ENCODE assay signal across 1 cellular context in genomic region chr22:36335621-36336020, GRCh38.
TF ChIP-seq lines count a peak whose summit lies in the region.

No MANE protein-coding gene starts in this region.

TF ChIP-seq in HCT116, 20 proteins besides CTCF, POLR2A, EP300 and RAD21 (continued from another document):
- TF ChIP-seq ZBTB33 (IDR thresholded peaks at IDR 0.05; ENCODE audit: extremely low read depth, insufficient replicate concordance, low read length) (no peak), CEBPB (IDR thresholded peaks at IDR 0.05; ENCODE audit: low read depth) (no peak), ZFX (IDR thresholded peaks at IDR 0.05) (no peak), SP1 (IDR thresholded peaks at IDR 0.05; ENCODE audit: low read depth) (no peak), FOSL1 (IDR thresholded peaks at IDR 0.05; ENCODE audit: low read depth) (no peak), SIN3A (IDR thresholded peaks at IDR 0.05; ENCODE audit: low read depth) (no peak), POLR2AphosphoS5 (IDR thresholded peaks at IDR 0.05; ENCODE audit: low read depth, low read length) (no peak), EZH2 (IDR thresholded peaks at IDR 0.05) (no peak), ATF3 (IDR thresholded peaks at IDR 0.05) (no peak)
